In the genomic region with DNA sequence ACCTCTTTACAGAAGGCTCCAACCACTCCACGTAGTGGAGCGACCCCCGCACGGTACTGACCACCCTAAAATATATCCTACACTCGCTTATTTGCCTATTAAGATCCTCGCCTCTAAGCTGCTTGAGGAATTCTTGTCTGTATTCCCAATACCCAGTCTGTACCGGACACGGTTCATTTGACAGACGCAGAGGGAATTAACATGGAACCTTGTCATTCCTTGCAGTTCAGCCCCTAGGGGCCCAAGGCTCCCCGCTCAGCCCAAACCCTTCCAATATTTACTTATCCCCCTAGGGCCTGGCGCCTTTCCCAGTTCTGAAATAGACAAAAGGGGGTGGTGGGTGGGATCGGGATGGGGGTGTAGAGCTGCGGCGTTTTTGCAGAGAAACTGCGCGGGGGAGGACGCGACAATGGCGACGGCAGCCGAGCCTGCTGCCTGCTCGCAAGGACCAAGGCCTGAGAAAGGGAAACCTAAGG, we compare ENCODE assay signal across 8 cellular contexts.
DNase-seq lines count a peak whose midpoint lies in the region; ATAC-seq lines count a peak whose summit lies in the region.

No MANE protein-coding gene starts in this region.

- H3K9me3 ChIP-seq in SK-N-MC (ENCODE audit: low read depth, low read length) (no peaks in the 10 kb centered on the region), neuron (ENCODE audit: low read length) (peaks cover 2% of the 10 kb centered on the region)

- H3K36me3 ChIP-seq in SK-N-MC (ENCODE audit: insufficient read depth, low read length) = peaks cover 36% of the 10 kb centered on the region
- peaks cover 39% of the 10 kb centered on the region for H3K36me3 ChIP-seq in neuron (ENCODE audit: insufficient read depth, low read length)

- H3K4me1 ChIP-seq in neuron (ENCODE audit: insufficient read depth, low read length) = peaks cover 15% of the 10 kb centered on the region

- H3K4me3 ChIP-seq in SK-N-MC = peak overlapping the region; percentile 99
- H3K4me3 ChIP-seq in neuron (ENCODE audit: low read length) = peak overlapping the region; percentile 95

- H3K9ac ChIP-seq in SK-N-MC (ENCODE audit: insufficient read length) = peak overlapping the region; percentile 97

- no peaks in the 10 kb centered on the region for H3K27me3 ChIP-seq in neuron (ENCODE audit: insufficient read depth, low read length)

- peak overlapping the region; percentile 86 for H3K27ac ChIP-seq in SK-N-MC

- no peak for ATAC-seq in GM18873 (IDR thresholded peaks at IDR 0.05; ENCODE audit: low FRiP score, unreplicated experiment)

- peak; percentile 6 for DNase-seq in activated T-cell treated with anti-CD3 and anti-CD28 coated beads for 24 hours (ENCODE audit: low read depth)
- no peak for DNase-seq in activated T-cell treated with anti-CD3 and anti-CD28 coated beads, Interleukin-2, amount 50 U/mL, for 1 hour
- peak; percentile 65 for DNase-seq in SK-N-MC (ENCODE audit: low read depth, low spot score)
- DNase-seq in fibroblast of gingiva (ENCODE audit: low read depth) = peak; percentile 37
- no peak for DNase-seq in NCI-H510A (lab: John Stamatoyannopoulos, UW)
- no peak for DNase-seq in stimulated activated CD4-positive, alpha-beta T cell treated with anti-CD3 and anti-CD28 coated beads, Interleukin-2, amount 100 ng/mL, for 24 hours

- H2AFZ ChIP-seq in neuron (ENCODE audit: low read depth, low read length) = no peak overlapping the region

Comparison
In these comparisons a context has a peak if more than half of its experiments do, and no peak if none do; other contexts are left out.
1. DNase-seq: peak in activated T-cell treated with anti-CD3 and anti-CD28 coated beads for 24 hours (single experiment), SK-N-MC (single experiment) and fibroblast of gingiva (single experiment); none in activated T-cell treated with anti-CD3 and anti-CD28 coated beads, Interleukin-2, amount 50 U/mL, for 1 hour (single experiment), NCI-H510A (single experiment) and stimulated activated CD4-positive, alpha-beta T cell treated with anti-CD3 and anti-CD28 coated beads, Interleukin-2, amount 100 ng/mL, for 24 hours (0 of 2).